1 cellular context compared by ENCODE assay signal in the genomic region with DNA sequence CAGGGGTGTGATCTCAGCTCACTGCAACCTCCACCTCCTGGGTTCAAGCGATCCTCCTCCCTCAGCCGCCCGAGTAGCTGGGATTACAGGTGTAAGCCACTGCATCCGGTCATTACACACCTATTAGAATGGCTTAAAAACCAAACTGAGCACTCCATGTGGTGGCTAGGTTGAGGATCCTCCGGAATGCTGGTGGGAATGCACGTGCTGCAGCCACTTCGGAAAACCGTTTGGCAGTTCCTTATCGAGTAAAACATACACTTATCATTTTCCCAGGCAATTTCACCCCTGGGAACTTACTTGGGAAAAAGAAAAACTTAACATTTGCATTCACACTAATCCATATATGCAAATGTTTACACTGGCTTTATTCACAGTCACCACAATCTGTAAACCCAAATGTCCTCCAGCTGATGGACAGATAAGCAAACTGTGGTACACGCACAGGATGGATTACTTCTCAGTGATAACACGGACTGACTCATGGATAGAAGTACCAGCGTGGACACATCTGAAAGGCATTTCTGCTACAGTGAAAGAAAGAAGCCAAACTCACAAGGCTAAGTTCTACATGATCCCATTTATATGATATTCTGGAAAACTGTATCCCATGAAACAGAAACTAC.
TF ChIP-seq lines count a peak whose summit lies in the region.

No MANE protein-coding gene starts in this region.

TF ChIP-seq in K562, 482 proteins besides CTCF, POLR2A, EP300 and RAD21 (continued from another document and continues in another):
- TF ChIP-seq, protein P1, sequence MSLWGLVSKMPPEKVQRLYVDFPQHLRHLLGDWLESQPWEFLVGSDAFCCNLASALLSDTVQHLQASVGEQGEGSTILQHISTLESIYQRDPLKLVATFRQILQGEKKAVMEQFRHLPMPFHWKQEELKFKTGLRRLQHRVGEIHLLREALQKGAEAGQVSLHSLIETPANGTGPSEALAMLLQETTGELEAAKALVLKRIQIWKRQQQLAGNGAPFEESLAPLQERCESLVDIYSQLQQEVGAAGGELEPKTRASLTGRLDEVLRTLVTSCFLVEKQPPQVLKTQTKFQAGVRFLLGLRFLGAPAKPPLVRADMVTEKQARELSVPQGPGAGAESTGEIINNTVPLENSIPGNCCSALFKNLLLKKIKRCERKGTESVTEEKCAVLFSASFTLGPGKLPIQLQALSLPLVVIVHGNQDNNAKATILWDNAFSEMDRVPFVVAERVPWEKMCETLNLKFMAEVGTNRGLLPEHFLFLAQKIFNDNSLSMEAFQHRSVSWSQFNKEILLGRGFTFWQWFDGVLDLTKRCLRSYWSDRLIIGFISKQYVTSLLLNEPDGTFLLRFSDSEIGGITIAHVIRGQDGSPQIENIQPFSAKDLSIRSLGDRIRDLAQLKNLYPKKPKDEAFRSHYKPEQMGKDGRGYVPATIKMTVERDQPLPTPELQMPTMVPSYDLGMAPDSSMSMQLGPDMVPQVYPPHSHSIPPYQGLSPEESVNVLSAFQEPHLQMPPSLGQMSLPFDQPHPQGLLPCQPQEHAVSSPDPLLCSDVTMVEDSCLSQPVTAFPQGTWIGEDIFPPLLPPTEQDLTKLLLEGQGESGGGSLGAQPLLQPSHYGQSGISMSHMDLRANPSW (CRISPR knock-in tag; IDR thresholded peaks at IDR 0.05), result no peak
- TF ChIP-seq NFE2 (IDR thresholded peaks at IDR 0.05; ENCODE audit: low read depth), result no peak
- TF ChIP-seq STAG1 (CRISPR knock-in tag; IDR thresholded peaks at IDR 0.05; ENCODE audit: borderline replicate concordance), result no peak
- no peak for TF ChIP-seq IRF1 (CRISPR knock-in tag; IDR thresholded peaks at IDR 0.05; ENCODE audit: borderline replicate concordance)
- TF ChIP-seq ZNF77 (CRISPR knock-in tag; IDR thresholded peaks at IDR 0.05), result no peak
- TF ChIP-seq, protein P2, sequence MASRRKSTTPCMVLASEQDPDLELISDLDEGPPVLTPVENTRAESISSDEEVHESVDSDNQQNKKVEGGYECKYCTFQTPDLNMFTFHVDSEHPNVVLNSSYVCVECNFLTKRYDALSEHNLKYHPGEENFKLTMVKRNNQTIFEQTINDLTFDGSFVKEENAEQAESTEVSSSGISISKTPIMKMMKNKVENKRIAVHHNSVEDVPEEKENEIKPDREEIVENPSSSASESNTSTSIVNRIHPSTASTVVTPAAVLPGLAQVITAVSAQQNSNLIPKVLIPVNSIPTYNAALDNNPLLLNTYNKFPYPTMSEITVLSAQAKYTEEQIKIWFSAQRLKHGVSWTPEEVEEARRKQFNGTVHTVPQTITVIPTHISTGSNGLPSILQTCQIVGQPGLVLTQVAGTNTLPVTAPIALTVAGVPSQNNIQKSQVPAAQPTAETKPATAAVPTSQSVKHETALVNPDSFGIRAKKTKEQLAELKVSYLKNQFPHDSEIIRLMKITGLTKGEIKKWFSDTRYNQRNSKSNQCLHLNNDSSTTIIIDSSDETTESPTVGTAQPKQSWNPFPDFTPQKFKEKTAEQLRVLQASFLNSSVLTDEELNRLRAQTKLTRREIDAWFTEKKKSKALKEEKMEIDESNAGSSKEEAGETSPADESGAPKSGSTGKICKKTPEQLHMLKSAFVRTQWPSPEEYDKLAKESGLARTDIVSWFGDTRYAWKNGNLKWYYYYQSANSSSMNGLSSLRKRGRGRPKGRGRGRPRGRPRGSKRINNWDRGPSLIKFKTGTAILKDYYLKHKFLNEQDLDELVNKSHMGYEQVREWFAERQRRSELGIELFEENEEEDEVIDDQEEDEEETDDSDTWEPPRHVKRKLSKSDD (conservative IDR thresholded peaks at IDR 0.05; ENCODE audit: low read length), result no peak
- TF ChIP-seq SRF (CRISPR knock-in tag; IDR thresholded peaks at IDR 0.05), result no peak
- TF ChIP-seq NFYB (IDR thresholded peaks at IDR 0.05; ENCODE audit: extremely low read depth, insufficient read length), result no peak
- TF ChIP-seq TEAD4 (IDR thresholded peaks at IDR 0.05; ENCODE audit: low read length), result peak; percentile 74
- no peak for TF ChIP-seq TEAD4 (CRISPR knock-in tag; IDR thresholded peaks at IDR 0.05; ENCODE audit: borderline replicate concordance)
- no peak for TF ChIP-seq LEF1 (IDR thresholded peaks at IDR 0.05)
- TF ChIP-seq BRF1 (IDR thresholded peaks at IDR 0.05; ENCODE audit: borderline replicate concordance, extremely low read depth, insufficient read length), result no peak
- TF ChIP-seq NFATC3 (IDR thresholded peaks at IDR 0.05), result no peak
- no peak for TF ChIP-seq ZNF766 (CRISPR knock-in tag; conservative IDR thresholded peaks at IDR 0.05)
- no peak for TF ChIP-seq MCM5 (IDR thresholded peaks at IDR 0.05; ENCODE audit: low read depth)
- peak; percentile 61 for TF ChIP-seq NCOR1 (IDR thresholded peaks at IDR 0.05)
- no peak for TF ChIP-seq TSC22D4 (tag; IDR thresholded peaks at IDR 0.05)
- TF ChIP-seq ZNF165 (CRISPR knock-in tag; IDR thresholded peaks at IDR 0.05; ENCODE audit: borderline replicate concordance), result no peak
- no peak for TF ChIP-seq ZNF197 (CRISPR knock-in tag; IDR thresholded peaks at IDR 0.05; ENCODE audit: low read depth)
- no peak for TF ChIP-seq ZNF431 (CRISPR knock-in tag; IDR thresholded peaks at IDR 0.05)
- TF ChIP-seq NCOA2 (IDR thresholded peaks at IDR 0.05; ENCODE audit: partially characterized antibody in 2 of 2), result no peak
- TF ChIP-seq ZNF239 (CRISPR knock-in tag; IDR thresholded peaks at IDR 0.05), result no peak
- TF ChIP-seq ZNF395 (CRISPR knock-in tag; IDR thresholded peaks at IDR 0.05), result no peak
- TF ChIP-seq TAF15 (IDR thresholded peaks at IDR 0.05; ENCODE audit: low read depth, low read length), result no peak
- no peak for TF ChIP-seq HMG20B (CRISPR knock-in tag; IDR thresholded peaks at IDR 0.05)
- no peak for TF ChIP-seq NR1H2 (CRISPR knock-in tag; IDR thresholded peaks at IDR 0.05)
- no peak for TF ChIP-seq TAF1 (IDR thresholded peaks at IDR 0.05; ENCODE audit: control insufficient read depth, extremely low read depth, insufficient read depth, low read length, severe bottlenecking)
- TF ChIP-seq U2AF1 (optimal IDR thresholded peaks at IDR 0.05; ENCODE audit: low read depth, low read length), result no peak
- TF ChIP-seq, protein P3, sequence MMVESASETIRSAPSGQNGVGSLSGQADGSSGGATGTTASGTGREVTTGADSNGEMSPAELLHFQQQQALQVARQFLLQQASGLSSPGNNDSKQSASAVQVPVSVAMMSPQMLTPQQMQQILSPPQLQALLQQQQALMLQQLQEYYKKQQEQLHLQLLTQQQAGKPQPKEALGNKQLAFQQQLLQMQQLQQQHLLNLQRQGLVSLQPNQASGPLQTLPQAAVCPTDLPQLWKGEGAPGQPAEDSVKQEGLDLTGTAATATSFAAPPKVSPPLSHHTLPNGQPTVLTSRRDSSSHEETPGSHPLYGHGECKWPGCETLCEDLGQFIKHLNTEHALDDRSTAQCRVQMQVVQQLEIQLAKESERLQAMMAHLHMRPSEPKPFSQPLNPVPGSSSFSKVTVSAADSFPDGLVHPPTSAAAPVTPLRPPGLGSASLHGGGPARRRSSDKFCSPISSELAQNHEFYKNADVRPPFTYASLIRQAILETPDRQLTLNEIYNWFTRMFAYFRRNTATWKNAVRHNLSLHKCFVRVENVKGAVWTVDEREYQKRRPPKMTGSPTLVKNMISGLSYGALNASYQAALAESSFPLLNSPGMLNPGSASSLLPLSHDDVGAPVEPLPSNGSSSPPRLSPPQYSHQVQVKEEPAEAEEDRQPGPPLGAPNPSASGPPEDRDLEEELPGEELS (CRISPR knock-in tag; IDR thresholded peaks at IDR 0.05; ENCODE audit: borderline replicate concordance), result no peak
- TF ChIP-seq CEBPG (CRISPR knock-in tag; IDR thresholded peaks at IDR 0.05), result no peak
- no peak for TF ChIP-seq CEBPG (tag; conservative IDR thresholded peaks at IDR 0.05 in 1 of 2, IDR thresholded peaks at IDR 0.05 in 1 of 2)
- 0 out of 2 replicates have a peak, but pooled peaks have one; percentile 16 for TF ChIP-seq GABPA (tag; conservative IDR thresholded peaks at IDR 0.05; ENCODE audit: low read depth)
- TF ChIP-seq ZNF57 (CRISPR knock-in tag; IDR thresholded peaks at IDR 0.05), result no peak
- TF ChIP-seq ZNF184 (CRISPR knock-in tag; IDR thresholded peaks at IDR 0.05), result no peak
- TF ChIP-seq, protein P4, sequence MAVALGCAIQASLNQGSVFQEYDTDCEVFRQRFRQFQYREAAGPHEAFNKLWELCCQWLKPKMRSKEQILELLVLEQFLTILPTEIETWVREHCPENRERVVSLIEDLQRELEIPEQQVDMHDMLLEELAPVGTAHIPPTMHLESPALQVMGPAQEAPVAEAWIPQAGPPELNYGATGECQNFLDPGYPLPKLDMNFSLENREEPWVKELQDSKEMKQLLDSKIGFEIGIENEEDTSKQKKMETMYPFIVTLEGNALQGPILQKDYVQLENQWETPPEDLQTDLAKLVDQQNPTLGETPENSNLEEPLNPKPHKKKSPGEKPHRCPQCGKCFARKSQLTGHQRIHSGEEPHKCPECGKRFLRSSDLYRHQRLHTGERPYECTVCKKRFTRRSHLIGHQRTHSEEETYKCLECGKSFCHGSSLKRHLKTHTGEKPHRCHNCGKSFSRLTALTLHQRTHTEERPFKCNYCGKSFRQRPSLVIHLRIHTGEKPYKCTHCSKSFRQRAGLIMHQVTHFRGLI (CRISPR knock-in tag; IDR thresholded peaks at IDR 0.05), result no peak
- TF ChIP-seq MIER1 (IDR thresholded peaks at IDR 0.05; ENCODE audit: low read depth), result no peak
- no peak for TF ChIP-seq GABPB2 (CRISPR knock-in tag; conservative IDR thresholded peaks at IDR 0.05)
- TF ChIP-seq RFX7 (CRISPR knock-in tag; IDR thresholded peaks at IDR 0.05), result no peak
- no peak for TF ChIP-seq NONO (IDR thresholded peaks at IDR 0.05; ENCODE audit: low read depth in 2 of 2, low read length in 1 of 2)
- TF ChIP-seq SMAD2 (IDR thresholded peaks at IDR 0.05; ENCODE audit: low read depth, low read length), result no peak
- TF ChIP-seq NR0B1 (IDR thresholded peaks at IDR 0.05; ENCODE audit: partially characterized antibody), result no peak
- no peak for TF ChIP-seq SMARCB1 (IDR thresholded peaks at IDR 0.05; ENCODE audit: insufficient read length, low read depth)
- TF ChIP-seq SP2 (IDR thresholded peaks at IDR 0.05; ENCODE audit: extremely low read depth, low read depth, low read length, poor library complexity, severe bottlenecking), result no peak
- no peak for TF ChIP-seq ZBTB9 (CRISPR knock-in tag; IDR thresholded peaks at IDR 0.05)
- TF ChIP-seq POU5F1 (IDR thresholded peaks at IDR 0.05; ENCODE audit: borderline replicate concordance, low read depth, low read length, partially characterized antibody), result no peak
- no peak for TF ChIP-seq PCBP2 (IDR thresholded peaks at IDR 0.05; ENCODE audit: low read depth, low read length, poor library complexity, severe bottlenecking)
- TF ChIP-seq SPI1 (IDR thresholded peaks at IDR 0.05; ENCODE audit: borderline replicate concordance, low read depth, low read length), result no peak
- TF ChIP-seq ZKSCAN8 (CRISPR knock-in tag; IDR thresholded peaks at IDR 0.05), result no peak
- TF ChIP-seq THRAP3 (IDR thresholded peaks at IDR 0.05; ENCODE audit: borderline replicate concordance), result no peak
- TF ChIP-seq ZNF644 (tag; IDR thresholded peaks at IDR 0.05; ENCODE audit: low read depth), result no peak
- TF ChIP-seq ZNF696 (CRISPR knock-in tag; conservative IDR thresholded peaks at IDR 0.05), result no peak
